Comparison of ENCODE assay signal across 14 cellular contexts in genomic region chr7:30278849-30279505, GRCh38. TPM values are rescaled to one million over a fixed set of nuclear protein-coding genes. Genes with fewer than 3 reads are reported as not detected.
DNase-seq lines count a peak whose midpoint lies in the region; ATAC-seq and TF ChIP-seq lines count a peak whose summit lies in the region.
"Had no signal": no experiment of that assay in that cellular context is flagged by ENCODE, and none has a peak within 500 bp of the region (broad histone marks: within the 10 kb centered on the region; RNA-seq: fewer than 3 reads in every experiment).

No MANE protein-coding gene starts in this region.

- no peaks in the 10 kb centered on the region for H3K9me3 ChIP-seq in CD4-positive, CD25-positive, alpha-beta regulatory T cell (ENCODE audit: control insufficient read depth in 2 of 2, low read length in 2 of 2)
- no peaks in the 10 kb centered on the region for H3K9me3 ChIP-seq in Karpas-422 (ENCODE audit: low read length)
- no peaks in the 10 kb centered on the region for H3K9me3 ChIP-seq in gastrocnemius medialis
- H3K9me3 ChIP-seq in left lung: no peaks in the 10 kb centered on the region

- intact Hi-C loops in dendritic cell treated with granulocyte-macrophage colony-stimulating factor and Interleukin-4, amounts not matched to agents 40 ng/mL and 50 ng/mL, for 4 days (cut with micrococcal nuclease): loop anchor here (2.0 to 5.0 kb wide), 2 partner anchors 132 to 148 kb away; no protein-coding TSS in a partner anchor
- intact Hi-C loops in gastrocnemius medialis (cut with DNase I; ENCODE audit: low total_unique reads) (loop anchor here (2.0 kb wide), 1 partner anchor 112 kb away; no protein-coding TSS in a partner anchor), left lung (cut with DNase I) (loop anchor here in 1 of 2 donors (5.0 to 10.0 kb wide), 2 partner anchors 114 to 133 kb away; no protein-coding TSS in a partner anchor)

- H3K27me3 ChIP-seq in CD4-positive, CD25-positive, alpha-beta regulatory T cell (ENCODE audit: control insufficient read depth, insufficient read depth, low read length): no peaks in the 10 kb centered on the region
- H3K27me3 ChIP-seq in Karpas-422 (ENCODE audit: low read length): no peaks in the 10 kb centered on the region
- no peaks in the 10 kb centered on the region for H3K27me3 ChIP-seq in gastrocnemius medialis
- H3K27me3 ChIP-seq in left lung: no peaks in the 10 kb centered on the region

- H3K27ac ChIP-seq in CD4-positive, CD25-positive, alpha-beta regulatory T cell (ENCODE audit: insufficient read depth, low read length, poor library complexity, severe bottlenecking): no peak overlapping the region
- H3K27ac ChIP-seq in Karpas-422 (ENCODE audit: low read length) (peak overlapping the region; percentile 71), gastrocnemius medialis (peak overlapping the region; percentile 6 to 64 (median 46)), left lung (no peak overlapping the region)

- no peaks in the 10 kb centered on the region for H3K27me3 Mint-ChIP-seq in CD4-positive, CD25-positive, alpha-beta regulatory T cell
- no peaks in the 10 kb centered on the region for H3K27me3 Mint-ChIP-seq in dendritic cell treated with granulocyte-macrophage colony-stimulating factor and Interleukin-4, amounts not matched to agents 40 ng/mL and 50 ng/mL, for 4 days

- no peaks in the 10 kb centered on the region for H3K9me3 Mint-ChIP-seq in CD4-positive, CD25-positive, alpha-beta regulatory T cell
- no peaks in the 10 kb centered on the region for H3K9me3 Mint-ChIP-seq in dendritic cell treated with granulocyte-macrophage colony-stimulating factor and Interleukin-4, amounts not matched to agents 40 ng/mL and 50 ng/mL, for 4 days

- peak overlapping the region; percentile 36 for H2AFZ ChIP-seq in Karpas-422 (ENCODE audit: low read length)

- H3K36me3 ChIP-seq in CD4-positive, CD25-positive, alpha-beta regulatory T cell (ENCODE audit: control insufficient read depth, insufficient read depth, low read length): no peaks in the 10 kb centered on the region
- H3K36me3 ChIP-seq in Karpas-422 (ENCODE audit: insufficient read depth, low read length) (no peaks in the 10 kb centered on the region), gastrocnemius medialis (no peaks in the 10 kb centered on the region), left lung (no peaks in the 10 kb centered on the region)

- TF ChIP-seq CTCF in gastrocnemius medialis (IDR thresholded peaks at IDR 0.05 in 4 of 5, conservative IDR thresholded peaks at IDR 0.05 in 1 of 5) (no peak), left lung (IDR thresholded peaks at IDR 0.05) (no peak)

- H3K79me2 ChIP-seq in Karpas-422 (ENCODE audit: low read length): peaks cover 10% of the 10 kb centered on the region

- in situ Hi-C loops in gastrocnemius medialis (cut with MboI; ENCODE audit: low sequenced_read_pairs in 4 of 4): loop anchor here in 3 of 4 donors (5.0 to 10.0 kb wide), 2 partner anchors 114 to 133 kb away; no protein-coding TSS in a partner anchor

- no peaks in the 10 kb centered on the region for H3K36me3 Mint-ChIP-seq in CD4-positive, CD25-positive, alpha-beta regulatory T cell
- no peaks in the 10 kb centered on the region for H3K36me3 Mint-ChIP-seq in dendritic cell treated with granulocyte-macrophage colony-stimulating factor and Interleukin-4, amounts not matched to agents 40 ng/mL and 50 ng/mL, for 4 days (ENCODE audit: low read depth)

- no peak for DNase-seq in CD4-positive, CD25-positive, alpha-beta regulatory T cell
- DNase-seq in Karpas-422 (peak; percentile 58), gastrocnemius medialis (no peak), left lung (no peak), DMS53 (lab: John Stamatoyannopoulos, UW) (no peak), HUDEP-2 (lab: John Stamatoyannopoulos, UW; ENCODE audit: unreplicated experiment in 76 of 76) (no peak)
- DNase-seq: activated CD4-positive, alpha-beta T cell treated with anti-CD3 and anti-CD28 coated beads for 48 hours; cortex of kidney; EL; head of caudate nucleus; left ventricle myocardium superior; NK-92 treated with Interleukin-12 subunit alpha and Interleukin-12 subunit beta, amount 100 ng/mL, for 24 hours; nucleus accumbens had no signal

- H3K9ac ChIP-seq in Karpas-422 (ENCODE audit: low read length): peak overlapping the region; percentile 34

- peak overlapping the region in 2 of 3 donors; percentile 34 to 83 for H3K27ac Mint-ChIP-seq in CD4-positive, CD25-positive, alpha-beta regulatory T cell
- peak overlapping the region; percentile 64 for H3K27ac Mint-ChIP-seq in dendritic cell treated with granulocyte-macrophage colony-stimulating factor and Interleukin-4, amounts not matched to agents 40 ng/mL and 50 ng/mL, for 4 days

- no peak for ATAC-seq in CD4-positive, CD25-positive, alpha-beta regulatory T cell (ENCODE audit: low read depth in 2 of 2)
- ATAC-seq in gastrocnemius medialis (no peak), left lung (no peak)

- peak overlapping the region; percentile 59 for H3K4me2 ChIP-seq in Karpas-422 (ENCODE audit: low read depth, low read length, poor library complexity, severe bottlenecking)

- no peak for TF ChIP-seq POLR2A in gastrocnemius medialis (IDR thresholded peaks at IDR 0.05)

- no peaks in the 10 kb centered on the region for H3K9me2 ChIP-seq in Karpas-422 (replicated peaks; ENCODE audit: insufficient read depth, low read length)

- H3K4me3 Mint-ChIP-seq in CD4-positive, CD25-positive, alpha-beta regulatory T cell: peak overlapping the region in 1 of 4 donors; percentile 53
- no peak overlapping the region for H3K4me3 Mint-ChIP-seq in dendritic cell treated with granulocyte-macrophage colony-stimulating factor and Interleukin-4, amounts not matched to agents 40 ng/mL and 50 ng/mL, for 4 days

- peaks cover 4% of the 10 kb centered on the region for H3K4me1 ChIP-seq in CD4-positive, CD25-positive, alpha-beta regulatory T cell (ENCODE audit: control insufficient read depth, insufficient read depth, low read length, poor library complexity, severe bottlenecking)
- H3K4me1 ChIP-seq in Karpas-422 (ENCODE audit: low read length) (peaks cover 75% of the 10 kb centered on the region), gastrocnemius medialis (peaks cover 18 to 20% of the 10 kb centered on the region in 2 donors), left lung (peaks cover 0 to 7% of the 10 kb centered on the region in 2 donors)

- no peaks in the 10 kb centered on the region for H4K20me1 ChIP-seq in Karpas-422 (ENCODE audit: insufficient read depth, low read depth, low read length)

- H3K4me3 ChIP-seq in CD4-positive, CD25-positive, alpha-beta regulatory T cell (ENCODE audit: low read depth, low read length): no peak overlapping the region
- H3K4me3 ChIP-seq in Karpas-422 (ENCODE audit: low read length) (peak overlapping the region; percentile 28; the same call in 1 of the 2 replicates), gastrocnemius medialis (no peak overlapping the region), left lung (no peak overlapping the region)

- peaks cover 17 to 36% (median 23%) of the 10 kb centered on the region in 4 donors for H3K4me1 Mint-ChIP-seq in CD4-positive, CD25-positive, alpha-beta regulatory T cell
- peaks cover 36% of the 10 kb centered on the region for H3K4me1 Mint-ChIP-seq in dendritic cell treated with granulocyte-macrophage colony-stimulating factor and Interleukin-4, amounts not matched to agents 40 ng/mL and 50 ng/mL, for 4 days (ENCODE audit: low read depth)

RNA-seq across cellular contexts. Expression of gene ZNRF2, which starts 5.4 kb away (rescaled TPM):
- total RNA-seq in CD4-positive, CD25-positive, alpha-beta regulatory T cell: 53.1 TPM
- polyA plus RNA-seq in CD4-positive, CD25-positive, alpha-beta regulatory T cell: 1 to 10 TPM; 2.1 to 6.2 (median 4.2) TPM
- total RNA-seq in Karpas-422 (2014; rRNA removed; shearing (Covaris generic); ENCODE audit: low replicate concordance): 43.0 and 45.3 TPM in 2 replicates
- total RNA-seq in gastrocnemius medialis (10 to 100 TPM in 3 of 4 donors, 1 to 10 TPM in 1; 9.6 to 19.3 (median 17.4) TPM), left lung (10 to 100 TPM; 18.3 to 19.5 TPM)

Comparison
In these comparisons a context has a peak if more than half of its experiments do, and no peak if none do; other contexts are left out.
1. H3K27ac ChIP-seq: peak in Karpas-422 (single experiment) and gastrocnemius medialis (4 of 4); none in CD4-positive, CD25-positive, alpha-beta regulatory T cell (single experiment) and left lung (0 of 2).